8 cellular contexts compared by ENCODE assay signal in the genomic region with DNA sequence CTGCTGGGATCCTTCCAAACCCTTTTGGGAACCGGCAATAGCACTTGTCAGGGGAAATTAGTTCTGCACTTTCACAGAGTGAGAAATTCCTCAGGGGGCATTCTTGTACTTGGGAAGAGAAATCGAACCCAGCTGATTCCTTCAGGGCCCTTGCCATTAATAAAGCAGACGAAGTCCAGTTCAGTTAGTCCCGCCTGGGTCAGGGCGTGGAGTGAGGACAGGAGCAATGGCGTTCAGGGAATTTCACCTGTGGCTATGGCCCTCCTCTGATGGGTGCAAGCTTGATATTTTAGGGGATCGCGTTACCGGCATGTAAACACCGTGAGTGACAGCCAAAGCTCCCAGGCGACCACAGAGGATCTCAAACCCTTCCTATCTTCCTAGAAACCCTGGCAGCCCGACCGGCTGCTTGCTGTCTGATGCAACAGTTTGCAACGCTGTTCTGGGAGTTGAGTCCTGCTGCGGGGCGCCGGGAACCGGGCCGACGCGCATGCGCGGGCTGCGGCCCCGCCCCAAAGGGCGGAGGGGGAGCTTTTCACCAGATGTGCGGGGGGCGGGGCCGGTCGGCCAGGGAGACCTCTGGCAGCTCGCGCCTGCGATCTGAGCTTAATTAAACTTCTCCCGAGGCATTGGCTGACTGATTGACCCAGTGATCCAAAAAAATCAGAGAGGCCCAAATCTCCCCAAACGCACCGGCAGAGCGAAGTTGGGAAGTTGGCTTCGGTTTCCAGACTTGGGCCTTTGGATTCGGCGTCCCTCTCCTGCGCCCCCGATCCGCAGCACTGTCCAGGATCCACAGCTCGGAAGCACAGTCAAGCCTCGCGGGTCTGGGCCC. TPM values are rescaled to one million over a fixed set of nuclear protein-coding genes. Genes with fewer than 3 reads are reported as not detected.
DNase-seq lines count a peak whose midpoint lies in the region; ATAC-seq and TF ChIP-seq lines count a peak whose summit lies in the region.

No MANE protein-coding gene starts in this region.

- peak overlapping the region; percentile 100 for H3K27ac Mint-ChIP-seq in chondrocyte (ENCODE audit: unreplicated experiment)

- DNase-seq in AG09319 (ENCODE audit: extremely low read depth, low read depth) (peak; percentile 98), NCI-H446 (lab: John Stamatoyannopoulos, UW) (peak; percentile 72 to 95), chondrocyte (ENCODE audit: low spot score) (peak; percentile 97), kidney glomerular epithelial cell (lab: John Stamatoyannopoulos, UW) (peak; percentile 67)
- DNase-seq in activated CD4-positive, alpha-beta T cell treated with anti-CD3 and anti-CD28 coated beads for 24 hours (ENCODE audit: low read depth in 2 of 2): peak; percentile 86 to 91
- peak; percentile 72 to 88 for DNase-seq in stimulated activated CD4-positive, alpha-beta T cell treated with anti-CD3 and anti-CD28 coated beads, Interleukin-15, amount 100 ng/mL, for 1 hour (ENCODE audit: low read depth in 1 of 2, low spot score in 1 of 2)

- no peaks in the 10 kb centered on the region for H3K27me3 Mint-ChIP-seq in chondrocyte (ENCODE audit: low read depth)

- no peaks in the 10 kb centered on the region for H3K36me3 Mint-ChIP-seq in chondrocyte (ENCODE audit: low read depth)

- H3K4me1 Mint-ChIP-seq in chondrocyte (ENCODE audit: low read depth): peaks cover 82% of the 10 kb centered on the region

- peak; percentile 74 for ATAC-seq in GM19035 (IDR thresholded peaks at IDR 0.05; ENCODE audit: unreplicated experiment)
- ATAC-seq in HG03378 (IDR thresholded peaks at IDR 0.05; ENCODE audit: unreplicated experiment): peak; percentile 58

- H3K9me3 Mint-ChIP-seq in chondrocyte (ENCODE audit: low read depth): no peaks in the 10 kb centered on the region

- no peak for TF ChIP-seq CTCF in AG09319 (IDR thresholded peaks at IDR 0.05; ENCODE audit: low read depth, low read length)
- no peak for TF ChIP-seq CTCF in chondrocyte (IDR thresholded peaks at IDR 0.05)

- peak overlapping the region; percentile 78 for H3K4me3 Mint-ChIP-seq in chondrocyte (ENCODE audit: unreplicated experiment)

RNA-seq across cellular contexts. Expression of a gene that starts 34.3 kb away (rescaled TPM):
- total RNA-seq in chondrocyte: 83.1 to 192 TPM (median 190 TPM) in 3 replicates

Comparison
In these comparisons a context has a peak if more than half of its experiments do, and no peak if none do; other contexts are left out.
1. Peak in every context shown above with its lines: DNase-seq and ATAC-seq.